In the genomic region with DNA sequence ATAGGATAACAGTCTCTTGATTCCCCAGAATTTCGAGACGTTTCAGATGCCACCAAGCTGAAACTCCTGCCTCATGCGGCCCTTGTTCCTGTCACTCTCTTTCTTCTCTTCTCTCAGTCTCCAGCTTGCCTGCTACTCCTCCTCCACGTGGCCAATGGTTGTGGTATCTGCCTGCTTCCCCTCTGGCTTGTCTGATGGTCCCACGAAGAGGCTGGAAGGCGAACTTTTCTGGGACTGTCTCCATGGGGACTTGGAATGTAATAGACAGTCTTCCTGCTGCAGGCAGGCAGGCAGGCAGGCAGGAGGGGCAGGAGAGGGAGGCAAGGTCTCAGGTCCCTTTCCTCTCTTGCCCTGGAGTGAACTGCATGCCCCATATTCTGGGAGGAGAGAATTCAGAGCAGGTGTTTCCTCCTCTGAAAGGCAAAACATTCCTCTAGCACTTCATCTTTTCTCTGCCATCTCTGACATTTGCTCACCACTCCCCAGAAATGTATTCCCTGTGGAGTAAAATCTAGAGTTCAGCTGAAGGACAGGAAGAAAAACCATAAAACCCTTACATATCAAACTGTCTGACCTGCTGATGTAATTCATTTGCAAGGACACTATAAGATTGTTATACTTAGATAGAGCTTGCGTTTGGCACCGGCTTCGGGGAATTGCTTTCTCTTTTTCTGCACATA, we compare ENCODE assay signal across 16 cellular contexts.
DNase-seq lines count a peak whose midpoint lies in the region; ATAC-seq, FAIRE-seq and TF ChIP-seq lines count a peak whose summit lies in the region.
"Had no signal": no experiment of that assay in that cellular context is flagged by ENCODE, and none has a peak within 500 bp of the region (broad histone marks: within the 10 kb centered on the region; RNA-seq: fewer than 3 reads in every experiment).

No MANE protein-coding gene starts in this region.

- no peaks in the 10 kb centered on the region for H3K27me3 ChIP-seq in H9 (ENCODE audit: insufficient read depth, low read length)
- H3K27me3 ChIP-seq: heart left ventricle had no signal

- H3K23me2 ChIP-seq in H9 (ENCODE audit: insufficient read length, low read depth, low read length, poor library complexity, severe bottlenecking), result no peaks in the 10 kb centered on the region

- H3K14ac ChIP-seq in H9 (ENCODE audit: insufficient read depth, low read length), result peak overlapping the region; percentile 85

- H2AK5ac ChIP-seq in H9 (ENCODE audit: insufficient read length, low read length), result no peak overlapping the region

- no peaks in the 10 kb centered on the region for H4K20me1 ChIP-seq in H9 (ENCODE audit: control insufficient read depth, insufficient read depth, insufficient read length)

- TF ChIP-seq CTCF in A549 (IDR thresholded peaks at IDR 0.05), result no peak
- TF ChIP-seq CTCF in H9 (conservative IDR thresholded peaks at IDR 0.05), result no peak
- TF ChIP-seq CTCF in VCaP (conservative IDR thresholded peaks at IDR 0.05), result no peak
- no peak for TF ChIP-seq CTCF in D721Med (IDR thresholded peaks at IDR 0.05; ENCODE audit: insufficient read depth, missing control alignments)

- H3K9me3 ChIP-seq in A549 (peaks cover 10% of the 10 kb centered on the region; the same call in 1 of the 3 replicates), H9 (ENCODE audit: control insufficient read depth, low read depth, low read length) (no peaks in the 10 kb centered on the region)

- no peaks in the 10 kb centered on the region for H3K79me2 ChIP-seq in H9 (ENCODE audit: insufficient read depth, low read length)

- no peak overlapping the region for H3K4me3 Mint-ChIP-seq in H9
- H3K4me3 Mint-ChIP-seq: activated CD4-positive, alpha-beta T cell treated with anti-CD3 and anti-CD28 coated beads for 36 hours; activated T-cell treated with anti-CD3 and anti-CD28 coated beads, Interleukin-2, amount 50 U/mL, for 4 hours had no signal

- no peak overlapping the region; the same call in 2 of the 3 replicates for H3K4me3 ChIP-seq in A549
- H3K4me3 ChIP-seq: heart left ventricle had no signal

- peak overlapping the region in 1 of 3 experiments; percentile 59; a peak in 1 of 7 replicates for H3K27ac Mint-ChIP-seq in H9
- H3K27ac Mint-ChIP-seq: activated CD4-positive, alpha-beta T cell treated with anti-CD3 and anti-CD28 coated beads for 36 hours had no signal

- no peaks in the 10 kb centered on the region; a peak in 2 of 7 replicates for H3K36me3 Mint-ChIP-seq in H9 (ENCODE audit: insufficient read depth in 1 of 3, low read depth in 3 of 3)

- peaks cover 17 to 24% of the 10 kb centered on the region in 2 experiments for H3K4me1 Mint-ChIP-seq in H9
- H3K4me1 Mint-ChIP-seq: activated CD4-positive, alpha-beta T cell treated with anti-CD3 and anti-CD28 coated beads for 36 hours had no signal

- CTCF ChIA-PET in A549 (lab: Yijun Ruan, JAX), result interaction anchor here (1.1 to 1.3 kb wide), 2 partner anchors 9 to 48 kb away, joined by 3 read pairs; no protein-coding TSS in a partner anchor

- FAIRE-seq in A549 (lab: Jason Lieb, UNC), result no peak
- no peak for FAIRE-seq in D721Med (lab: Jason Lieb, UNC)

- no peak overlapping the region for H2BK120ac ChIP-seq in H9 (ENCODE audit: low read depth, low read length, poor library complexity, severe bottlenecking)

- no peak overlapping the region for H3K56ac ChIP-seq in H9 (ENCODE audit: insufficient read length, low read depth, low read length)

- H4K91ac ChIP-seq in H9 (ENCODE audit: insufficient read length, low read depth, low read length), result no peak overlapping the region

- no peak overlapping the region for H2AFZ ChIP-seq in H9 (ENCODE audit: low read length)

- TF ChIP-seq RAD21 in A549 (conservative IDR thresholded peaks at IDR 0.05 in 1 of 2, IDR thresholded peaks at IDR 0.05 in 1 of 2), result no peak

- WGBS in A549 (ENCODE audit: missing lambda C conversion rate), result 25% methylated on average over 9 of the region's 9 CpGs
- no CpG with 5 or more reads among the region's 9 CpGs for WGBS in H9 (ENCODE audit: extremely low coverage, insufficient read length, low lambda C conversion rate)

- no peak overlapping the region for H3K9ac ChIP-seq in H9 (ENCODE audit: extremely low read depth, insufficient read length, low read length)

- H3K18ac ChIP-seq in H9 (ENCODE audit: insufficient read length, low read depth, low read length), result no peak overlapping the region

- peaks cover 2 to 3% of the 10 kb centered on the region in 2 experiments; a peak in 2 of 5 replicates for H3K9me3 Mint-ChIP-seq in H9

- no peak overlapping the region for H4K5ac ChIP-seq in H9 (ENCODE audit: insufficient read length, low read depth, low read length)

- H3T11ph ChIP-seq in H9 (ENCODE audit: low read length), result no peak overlapping the region

- H2BK15ac ChIP-seq in H9 (ENCODE audit: low read depth, low read length), result no peak overlapping the region

- no peak overlapping the region for H3K4ac ChIP-seq in H9 (ENCODE audit: low read depth, low read length)

- POLR2A ChIA-PET in A549 (lab: Yijun Ruan, JAX), result interaction anchor here (1.0 kb wide), 1 partner anchor 82 kb away, joined by 3 read pairs; no protein-coding TSS in a partner anchor

- H2BK5ac ChIP-seq in H9 (ENCODE audit: insufficient read length, low read length), result no peak overlapping the region

- H3K4me2 ChIP-seq in A549 (peak overlapping the region; percentile 77), H9 (ENCODE audit: insufficient read depth, insufficient read length, low read length) (no peak overlapping the region)

- no peak overlapping the region for H2BK12ac ChIP-seq in H9 (ENCODE audit: insufficient read length, low read depth, low read length)

- H3K79me1 ChIP-seq in H9 (ENCODE audit: insufficient read depth, low read depth, low read length, poor library complexity, severe bottlenecking), result no peaks in the 10 kb centered on the region

- H3K27me3 Mint-ChIP-seq in H9 (ENCODE audit: low read depth), result peaks cover 2% of the 10 kb centered on the region; the same call in 1 of the 2 replicates

- H3K23ac ChIP-seq in H9 (ENCODE audit: insufficient read length, low read depth, low read length), result no peak overlapping the region

- TF ChIP-seq EP300 in A549 (IDR thresholded peaks at IDR 0.05), result no peak

- no peak overlapping the region for H4K8ac ChIP-seq in H9 (replicated peaks; ENCODE audit: insufficient read length, low read depth, low read length)

- TF ChIP-seq POLR2A in A549 (IDR thresholded peaks at IDR 0.05; ENCODE audit: low read length), result no peak

- H3K27ac ChIP-seq in A549 (peak overlapping the region; percentile 92), H9 (ENCODE audit: insufficient read length, low read depth, low read length) (no peak overlapping the region), VCaP (peak overlapping the region; percentile 30; the same call in 1 of the 2 replicates)
- H3K27ac ChIP-seq: heart left ventricle had no signal

- H3K4me1 ChIP-seq in A549 (peaks cover 25% of the 10 kb centered on the region), H9 (ENCODE audit: insufficient read depth, low read length) (0 out of 2 replicates have a peak, but pooled peaks cover 2% of the 10 kb centered on the region)
- H3K4me1 ChIP-seq: heart left ventricle had no signal

- DNase-seq in A549 (ENCODE audit: low read depth in 1 of 2, low spot score in 1 of 2) (peak in 1 of 2 experiments; percentile 48), H9 (no peak), iris pigment epithelial cell (ENCODE audit: low read depth) (peak; percentile 77), left lobe of liver (ENCODE audit: low spot score) (no peak), D721Med (ENCODE audit: insufficient read length, low spot score) (no peak)
- DNase-seq: activated CD4-positive, alpha-beta T cell treated with anti-CD3 and anti-CD28 coated beads for 36 hours; activated T-cell treated with anti-CD3 and anti-CD28 coated beads, Interleukin-2, amount 50 U/mL, for 4 hours; effector memory CD4-positive, alpha-beta T cell; heart left ventricle; KG1; left ventricle myocardium superior; NCI-H187; occipital lobe had no signal

- ATAC-seq in A549, result peak; percentile 71 to 79
- no peak for ATAC-seq in HG03039 (IDR thresholded peaks at IDR 0.05; ENCODE audit: unreplicated experiment)
- ATAC-seq in HG03439 (IDR thresholded peaks at IDR 0.05; ENCODE audit: unreplicated experiment), result no peak
- no peak for ATAC-seq in left lobe of liver
- ATAC-seq: activated CD4-positive, alpha-beta T cell treated with anti-CD3 and anti-CD28 coated beads for 36 hours; activated T-cell treated with anti-CD3 and anti-CD28 coated beads, Interleukin-2, amount 50 U/mL, for 4 hours; heart left ventricle; left ventricle myocardium superior had no signal

- H2BK20ac ChIP-seq in H9 (ENCODE audit: low read depth, low read length, poor library complexity, severe bottlenecking), result no peak overlapping the region

TF ChIP-seq in A549, 52 proteins besides CTCF, POLR2A, EP300 and RAD21:
- no peak; the same call in 1 of the 2 replicates for TF ChIP-seq MAX (IDR thresholded peaks at IDR 0.05)
- TF ChIP-seq TFCP2L1 (CRISPR knock-in tag; IDR thresholded peaks at IDR 0.05), result no peak
- TF ChIP-seq JUN (IDR thresholded peaks at IDR 0.05), result no peak
- no peak for TF ChIP-seq KDM1A (IDR thresholded peaks at IDR 0.05; ENCODE audit: low read depth)
- TF ChIP-seq E2F6 (IDR thresholded peaks at IDR 0.05; ENCODE audit: borderline replicate concordance, low read depth), result peak; percentile 16; the same call in 1 of the 2 replicates
- TF ChIP-seq CBX8 (IDR thresholded peaks at IDR 0.05), result no peak

Comparison
In these comparisons a context has a peak if more than half of its experiments do, and no peak if none do; other contexts are left out.
1. ATAC-seq: peak in A549 (2 of 2); none in HG03039 (single experiment), HG03439 (single experiment) and left lobe of liver (single experiment).